8 cellular contexts compared by ENCODE assay signal in genomic region chr3:139533781-139534443, GRCh38. TPM values are rescaled to one million over a fixed set of nuclear protein-coding genes. Genes with fewer than 3 reads are reported as not detected.
DNase-seq lines count a peak whose midpoint lies in the region; ATAC-seq, FAIRE-seq and TF ChIP-seq lines count a peak whose summit lies in the region.
"Had no signal": no experiment of that assay in that cellular context is flagged by ENCODE, and none has a peak within 500 bp of the region (broad histone marks: within the 10 kb centered on the region; RNA-seq: fewer than 3 reads in every experiment).

No MANE protein-coding gene starts in this region.

- no peaks in the 10 kb centered on the region for H3K27me3 ChIP-seq in endocrine pancreas (ENCODE audit: control insufficient read depth, insufficient read depth, low read length)

- peak overlapping the region; percentile 76 for H3K27ac Mint-ChIP-seq in osteocyte (ENCODE audit: unreplicated experiment)

- H3K4me1 ChIP-seq in endocrine pancreas (ENCODE audit: control insufficient read depth, insufficient read depth, low read length) = peaks cover 4% of the 10 kb centered on the region

- DNase-seq in H54 (ENCODE audit: insufficient read length, low spot score) (peak; percentile 49), NCI-H2171 treated with DMSO at 0.1 percent for 48 hours (lab: John Stamatoyannopoulos, UW) (peak; percentile 87), osteocyte (ENCODE audit: extremely low spot score, unreplicated experiment) (no peak), OCI-M2 (lab: John Stamatoyannopoulos, UW; ENCODE audit: unreplicated experiment) (no peak), HPDE6-E6E7 (ENCODE audit: extremely low spot score) (no peak)

- FAIRE-seq in H54 (lab: Jason Lieb, UNC) = peak; percentile 58

- H3K9me3 ChIP-seq in endocrine pancreas (ENCODE audit: control insufficient read depth, low read length) = no peaks in the 10 kb centered on the region

- no peaks in the 10 kb centered on the region for H3K36me3 ChIP-seq in endocrine pancreas (ENCODE audit: control insufficient read depth, insufficient read depth, low read length)

- peak overlapping the region; percentile 23 for H3K9ac ChIP-seq in endocrine pancreas (ENCODE audit: control insufficient read depth, insufficient read depth, low read length)

- H3K4me3 Mint-ChIP-seq in osteocyte (ENCODE audit: unreplicated experiment) = no peak overlapping the region

- peaks cover 3% of the 10 kb centered on the region for H3K27me3 Mint-ChIP-seq in osteocyte (ENCODE audit: unreplicated experiment)

- no peak for TF ChIP-seq CTCF in osteocyte (IDR thresholded peaks at IDR 0.05)

- no peaks in the 10 kb centered on the region for H3K9me3 Mint-ChIP-seq in osteocyte (ENCODE audit: unreplicated experiment)

- H3K4me3 ChIP-seq in endocrine pancreas (ENCODE audit: control insufficient read depth, insufficient read depth, low read length) = no peak overlapping the region

- TF ChIP-seq POLR2A in H54 (IDR thresholded peaks at IDR 0.05; ENCODE audit: low read depth, low read length) = no peak

- H3K4me1 Mint-ChIP-seq in osteocyte (ENCODE audit: unreplicated experiment) = peaks cover 36% of the 10 kb centered on the region

- no peaks in the 10 kb centered on the region for H3K36me3 Mint-ChIP-seq in osteocyte (ENCODE audit: unreplicated experiment)

- ATAC-seq in GM18517 (IDR thresholded peaks at IDR 0.05; ENCODE audit: unreplicated experiment) = no peak

RNA-seq across cellular contexts. Expression of gene RBP1, which starts 5.6 kb away (rescaled TPM):
- 6.4 and 7.3 TPM in 2 replicates for total RNA-seq in osteocyte

RNA-seq across cellular contexts. Expression of gene RBP2, which starts 57.6 kb away (rescaled TPM):
- not detected in 2 replicates for total RNA-seq in osteocyte
- total RNA-seq: kidney epithelial cell had no signal

Comparison
In these comparisons a context has a peak if more than half of its experiments do, and no peak if none do; other contexts are left out.
1. DNase-seq: peak in H54 (single experiment) and NCI-H2171 treated with DMSO at 0.1 percent for 48 hours (single experiment); none in osteocyte (single experiment), OCI-M2 (single experiment) and HPDE6-E6E7 (single experiment).